29 cellular contexts compared by ENCODE assay signal in the genomic region with DNA sequence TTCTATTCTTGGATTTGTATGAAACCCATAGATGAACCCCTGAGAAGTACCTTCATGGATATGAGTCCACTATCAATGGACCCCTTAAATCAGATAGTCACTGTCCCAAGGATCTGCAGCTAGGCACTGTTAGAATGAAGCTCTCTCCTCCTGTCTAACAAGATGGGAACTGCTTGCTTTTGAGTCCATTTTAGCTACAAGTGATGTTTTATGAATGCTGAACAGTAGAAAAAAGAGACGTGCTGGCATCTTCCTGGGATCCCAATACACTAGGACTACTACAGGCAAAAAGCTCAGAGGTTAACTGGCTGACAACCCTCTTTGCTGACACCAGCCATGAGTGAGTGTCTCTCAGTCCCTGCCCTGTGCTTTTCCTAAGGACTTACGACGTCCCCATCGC.
"Had no signal": no experiment of that assay in that cellular context is flagged by ENCODE, and none has a peak within 500 bp of the region (broad histone marks: within the 10 kb centered on the region; RNA-seq: fewer than 3 reads in every experiment).

No MANE protein-coding gene starts in this region.

- H3K4me1 ChIP-seq: colonic mucosa, esophagus squamous epithelium, lower lobe of right lung, parathyroid adenoma, prostate gland, right atrium auricular region, tibial nerve, upper lobe of left lung had no signal

- DNase-seq: colonic mucosa; effector memory CD4-positive, alpha-beta T cell; esophagus squamous epithelium; foreskin melanocyte; immature natural killer cell; islet precursor cell; kidney glomerular epithelial cell; left ventricle myocardium superior; lower lobe of right lung; naive thymus-derived CD8-positive, alpha-beta T cell; stimulated activated CD4-positive, alpha-beta T cell treated with anti-CD3 and anti-CD28 coated beads, Interleukin-12 subunit alpha, Interleukin-12 subunit beta, amount 100 ng/mL, for 4 hours; stimulated activated CD4-positive, alpha-beta T cell treated with anti-CD3 and anti-CD28 coated beads, Interleukin-1b, Interleukin-23, amount 100 ng/mL, for 48 hours; stimulated activated CD4-positive, alpha-beta T cell treated with anti-CD3 and anti-CD28 coated beads, Interleukin-4, amount 100 ng/mL, for 1 hour; stimulated activated CD8-positive, alpha-beta memory T cell treated with anti-CD3 and anti-CD28 coated beads, Interleukin-4, amount 100 ng/mL, for 48 hours; stimulated activated naive CD4-positive, alpha-beta T cell; stimulated activated naive CD8-positive, alpha-beta T cell treated with anti-CD3 and anti-CD28 coated beads, Interleukin-15, amount 100 ng/mL, for 72 hours had no signal

- H3K27ac ChIP-seq: colonic mucosa, esophagus squamous epithelium, lower lobe of right lung, neutrophil, parathyroid adenoma, prostate gland, right atrium auricular region, thoracic aorta, upper lobe of left lung had no signal

- H3K9me3 ChIP-seq: colonic mucosa, lower lobe of right lung, neutrophil, prostate gland, right atrium auricular region, thoracic aorta had no signal

- H3K79me2 ChIP-seq: parathyroid adenoma had no signal

- H3K4me3 ChIP-seq: colonic mucosa, esophagus squamous epithelium, lower lobe of right lung, prostate gland, right atrium auricular region, smooth muscle cell, thoracic aorta, tibial nerve, upper lobe of left lung had no signal

- H3K36me3 ChIP-seq: colonic mucosa, esophagus squamous epithelium, lower lobe of right lung, neutrophil, prostate gland, right atrium auricular region, thoracic aorta, tibial nerve, upper lobe of left lung had no signal

- H3K27me3 ChIP-seq: colonic mucosa, neutrophil, right atrium auricular region, tibial nerve, upper lobe of left lung had no signal

- H3K36me3 Mint-ChIP-seq: immature natural killer cell; naive thymus-derived CD8-positive, alpha-beta T cell had no signal

- H2AFZ ChIP-seq: parathyroid adenoma had no signal

- H3K9me3 Mint-ChIP-seq: dendritic cell treated with granulocyte-macrophage colony-stimulating factor and Interleukin-4, amounts not matched to agents 40 ng/mL and 50 ng/mL, for 4 days; stimulated activated naive CD8-positive, alpha-beta T cell treated with anti-CD3 and anti-CD28 coated beads, Interleukin-15, amount 100 ng/mL, for 72 hours had no signal

- H3K9ac ChIP-seq: parathyroid adenoma had no signal

- FAIRE-seq: endothelial cell of umbilical vein, urothelium cell line had no signal

- H3K4me3 Mint-ChIP-seq: dendritic cell treated with granulocyte-macrophage colony-stimulating factor and Interleukin-4, amounts not matched to agents 40 ng/mL and 50 ng/mL, for 4 days; immature natural killer cell; naive thymus-derived CD8-positive, alpha-beta T cell; neural crest cell; stimulated activated naive CD8-positive, alpha-beta T cell treated with anti-CD3 and anti-CD28 coated beads, Interleukin-15, amount 100 ng/mL, for 72 hours had no signal

- ATAC-seq: left ventricle myocardium superior; lower lobe of right lung; naive thymus-derived CD8-positive, alpha-beta T cell; sciatic nerve; stimulated activated naive CD8-positive, alpha-beta T cell treated with anti-CD3 and anti-CD28 coated beads, Interleukin-15, amount 100 ng/mL, for 72 hours had no signal

- H3K27ac Mint-ChIP-seq: dendritic cell treated with granulocyte-macrophage colony-stimulating factor and Interleukin-4, amounts not matched to agents 40 ng/mL and 50 ng/mL, for 4 days; immature natural killer cell; naive thymus-derived CD8-positive, alpha-beta T cell; stimulated activated naive CD8-positive, alpha-beta T cell treated with anti-CD3 and anti-CD28 coated beads, Interleukin-15, amount 100 ng/mL, for 72 hours had no signal

- H3K4me2 ChIP-seq: smooth muscle cell had no signal

- H3K4me1 Mint-ChIP-seq: immature natural killer cell; stimulated activated naive CD8-positive, alpha-beta T cell treated with anti-CD3 and anti-CD28 coated beads, Interleukin-15, amount 100 ng/mL, for 72 hours had no signal
